In the genomic region with DNA sequence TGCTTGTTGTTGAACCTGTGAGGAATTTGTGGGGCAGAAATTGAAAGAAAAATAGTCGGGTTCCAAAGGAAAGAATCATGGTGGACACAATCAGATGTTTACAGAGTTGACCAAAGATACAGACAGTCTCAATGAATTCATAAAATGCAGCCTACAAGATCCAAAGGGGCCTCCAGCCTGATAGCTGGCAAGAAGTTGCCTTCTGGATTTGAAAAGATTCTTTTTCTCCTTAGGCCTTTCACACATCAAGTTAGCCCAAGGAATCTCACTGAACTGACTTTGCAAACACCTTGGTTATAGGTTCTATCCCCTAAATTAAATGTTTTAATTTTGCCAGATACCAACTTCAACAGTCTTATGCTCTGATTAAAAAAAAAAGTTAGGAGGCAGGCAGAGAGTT, we compare ENCODE assay signal across 21 cellular contexts. TPM values are rescaled to one million over a fixed set of nuclear protein-coding genes. Genes with fewer than 3 reads are reported as not detected.
A peak's percentile ranks its signal among the peaks of the same experiment; 100 is the strongest.
DNase-seq lines count a peak whose midpoint lies in the region; ATAC-seq and TF ChIP-seq lines count a peak whose summit lies in the region.
"Had no signal": no experiment of that assay in that cellular context is flagged by ENCODE, and none has a peak within 500 bp of the region (broad histone marks: within the 10 kb centered on the region; RNA-seq: fewer than 3 reads in every experiment).

No MANE protein-coding gene starts in this region.

- POLR2A ChIA-PET in activated B cell treated with CpG ODN at 0.5 μM for 24 hours (lab: Charles Lee), result interaction anchor here (0.7 to 10.1 kb wide), 6 partner anchors 12 to 413 kb away, joined by 3 to 60 read pairs (median 4); a partner anchor contains a TSS

- H3K9ac ChIP-seq in DND-41 (ENCODE audit: low read depth, low read length), result no peak overlapping the region

- TF ChIP-seq POLR2A in esophagus muscularis mucosa (IDR thresholded peaks at IDR 0.05; ENCODE audit: low read depth), result no peak

- H3K27ac Mint-ChIP-seq in T-helper 1 cell treated with Interleukin-12 subunit alpha and Interleukin-12 subunit beta and Interleukin-4 antibody, amounts not matched to agents 30 μg/mL and 1 μg/mL, for 36 hours, result peak overlapping the region; percentile 99
- peak overlapping the region; percentile 83 for H3K27ac Mint-ChIP-seq in activated B cell treated with CpG ODN at 0.5 μM for 24 hours
- peak overlapping the region; percentile 67 to 91 for H3K27ac Mint-ChIP-seq in effector memory CD8-positive, alpha-beta T cell
- H3K27ac Mint-ChIP-seq: H9 had no signal

- DNase-seq in T-helper 1 cell, result no peak
- no peak for DNase-seq in DND-41
- DNase-seq in activated B cell treated with CpG ODN at 0.5 μM for 24 hours, result no peak
- DNase-seq in effector memory CD8-positive, alpha-beta T cell, result no peak
- DNase-seq in esophagus muscularis mucosa (ENCODE audit: extremely low spot score), result no peak
- no peak for DNase-seq in islet precursor cell
- DNase-seq: activated CD8-positive, alpha-beta memory T cell treated with anti-CD3 and anti-CD28 coated beads for 24 hours; DMS53; effector CD4-positive, alpha-beta T cell; H9; heart right ventricle; lower lobe of right lung; NCI-H526 treated with DMSO at 0.1 percent for 48 hours; spleen; trophoblast cell had no signal

- H3K4me1 ChIP-seq in DND-41 (ENCODE audit: insufficient read depth, low read length) (peaks cover 93% of the 10 kb centered on the region), esophagus muscularis mucosa (peaks cover 0 to 3% (median under 1%) of the 10 kb centered on the region in 4 donors)

- WGBS in esophagus muscularis mucosa, result 81% methylated on average over 1 of the region's 1 CpG

- H3K4me2 ChIP-seq in DND-41 (ENCODE audit: insufficient read depth, low read length), result no peak overlapping the region

- H3K36me3 Mint-ChIP-seq in T-helper 1 cell treated with Interleukin-12 subunit alpha and Interleukin-12 subunit beta and Interleukin-4 antibody, amounts not matched to agents 30 μg/mL and 1 μg/mL, for 36 hours (ENCODE audit: low read depth), result peaks cover 78% of the 10 kb centered on the region
- H3K36me3 Mint-ChIP-seq in activated B cell treated with CpG ODN at 0.5 μM for 24 hours (ENCODE audit: low read depth), result peaks cover 83% of the 10 kb centered on the region
- H3K36me3 Mint-ChIP-seq in effector memory CD8-positive, alpha-beta T cell (ENCODE audit: insufficient read depth), result peaks cover 48% of the 10 kb centered on the region

- no peaks in the 10 kb centered on the region for H3K36me3 ChIP-seq in DND-41 (ENCODE audit: insufficient read depth, low read length)
- H3K36me3 ChIP-seq in esophagus muscularis mucosa, result no peaks in the 10 kb centered on the region
- H3K36me3 ChIP-seq: cardiac muscle cell, heart right ventricle, lower lobe of right lung, spleen had no signal

- H3K4me3 Mint-ChIP-seq in T-helper 1 cell treated with Interleukin-12 subunit alpha and Interleukin-12 subunit beta and Interleukin-4 antibody, amounts not matched to agents 30 μg/mL and 1 μg/mL, for 36 hours, result peak overlapping the region; percentile 45
- H3K4me3 Mint-ChIP-seq in activated B cell treated with CpG ODN at 0.5 μM for 24 hours, result peak overlapping the region; percentile 76
- peak overlapping the region; percentile 73 to 78 for H3K4me3 Mint-ChIP-seq in effector memory CD8-positive, alpha-beta T cell
- H3K4me3 Mint-ChIP-seq: H9, neural crest cell had no signal

- TF ChIP-seq CTCF in DND-41 (IDR thresholded peaks at IDR 0.05; ENCODE audit: borderline replicate concordance, extremely low read depth, low read length, poor library complexity, severe bottlenecking) (no peak), activated B cell treated with CpG ODN at 0.5 μM for 24 hours (IDR thresholded peaks at IDR 0.05) (no peak), esophagus muscularis mucosa (IDR thresholded peaks at IDR 0.05) (no peak)

- H3K9me3 ChIP-seq in DND-41 (ENCODE audit: insufficient read depth, low read length, severe bottlenecking), result no peaks in the 10 kb centered on the region
- no peaks in the 10 kb centered on the region for H3K9me3 ChIP-seq in esophagus muscularis mucosa
- H3K9me3 ChIP-seq: heart right ventricle, lower lobe of right lung, spleen had no signal

- H2AFZ ChIP-seq in DND-41 (ENCODE audit: low read depth, low read length), result no peak overlapping the region

- H3K27me3 ChIP-seq in DND-41 (ENCODE audit: insufficient read depth, low read length, poor library complexity) (no peaks in the 10 kb centered on the region), esophagus muscularis mucosa (no peaks in the 10 kb centered on the region)
- H3K27me3 ChIP-seq: cardiac muscle cell, spleen had no signal

- ATAC-seq in DND-41 (ENCODE audit: insufficient read depth, low read depth) (no peak), activated B cell treated with CpG ODN at 0.5 μM for 24 hours (ENCODE audit: low read depth) (no peak), GM18870 (IDR thresholded peaks at IDR 0.05; ENCODE audit: unreplicated experiment) (no peak)
- no peak for ATAC-seq in effector memory CD8-positive, alpha-beta T cell (replicated peaks)
- ATAC-seq: lower lobe of right lung had no signal

- H3K4me1 Mint-ChIP-seq in T-helper 1 cell treated with Interleukin-12 subunit alpha and Interleukin-12 subunit beta and Interleukin-4 antibody, amounts not matched to agents 30 μg/mL and 1 μg/mL, for 36 hours (ENCODE audit: low read depth), result peaks cover 88% of the 10 kb centered on the region
- H3K4me1 Mint-ChIP-seq in activated B cell treated with CpG ODN at 0.5 μM for 24 hours, result peaks cover 95% of the 10 kb centered on the region
- peaks cover 73 to 88% of the 10 kb centered on the region in 2 donors for H3K4me1 Mint-ChIP-seq in effector memory CD8-positive, alpha-beta T cell (ENCODE audit: low read depth in 2 of 2)

- CTCF ChIA-PET in activated B cell treated with CpG ODN at 0.5 μM for 24 hours (lab: Charles Lee), result interaction anchor here (0.8 to 1.4 kb wide), 3 partner anchors 19 to 56 kb away, joined by 3 to 5 read pairs (median 3); no protein-coding TSS in a partner anchor

- H3K27me3 Mint-ChIP-seq in T-helper 1 cell treated with Interleukin-12 subunit alpha and Interleukin-12 subunit beta and Interleukin-4 antibody, amounts not matched to agents 30 μg/mL and 1 μg/mL, for 36 hours (ENCODE audit: low read depth), result no peaks in the 10 kb centered on the region
- H3K27me3 Mint-ChIP-seq in activated B cell treated with CpG ODN at 0.5 μM for 24 hours, result no peaks in the 10 kb centered on the region
- H3K27me3 Mint-ChIP-seq in effector memory CD8-positive, alpha-beta T cell, result no peaks in the 10 kb centered on the region

- no peak for TF ChIP-seq EP300 in esophagus muscularis mucosa (IDR thresholded peaks at IDR 0.05)

- no peaks in the 10 kb centered on the region for H4K20me1 ChIP-seq in DND-41 (ENCODE audit: insufficient read depth, low read length)

- no peaks in the 10 kb centered on the region for H3K79me2 ChIP-seq in DND-41 (ENCODE audit: insufficient read depth, low read length)

- H3K27ac ChIP-seq in DND-41 (ENCODE audit: low read length) (peak overlapping the region; percentile 69), esophagus muscularis mucosa (replicated peaks in 1 of 4) (no peak overlapping the region)
- H3K27ac ChIP-seq: 22Rv1, cardiac muscle cell, HL-60, lower lobe of right lung had no signal

- no peaks in the 10 kb centered on the region for H3K9me3 Mint-ChIP-seq in T-helper 1 cell treated with Interleukin-12 subunit alpha and Interleukin-12 subunit beta and Interleukin-4 antibody, amounts not matched to agents 30 μg/mL and 1 μg/mL, for 36 hours
- H3K9me3 Mint-ChIP-seq in activated B cell treated with CpG ODN at 0.5 μM for 24 hours, result no peaks in the 10 kb centered on the region
- peaks cover 3 to 6% of the 10 kb centered on the region in 2 donors for H3K9me3 Mint-ChIP-seq in effector memory CD8-positive, alpha-beta T cell
- H3K9me3 Mint-ChIP-seq: H9, neural crest cell had no signal

- H3K4me3 ChIP-seq in DND-41 (ENCODE audit: low read depth in 1 of 2, low read length in 2 of 2) (no peak overlapping the region), esophagus muscularis mucosa (no peak overlapping the region)
- H3K4me3 ChIP-seq: cardiac muscle cell, heart right ventricle, lower lobe of right lung, spleen had no signal

- intact Hi-C loops in activated B cell treated with CpG ODN at 0.5 μM for 24 hours (cut with micrococcal nuclease), result loop anchor here (10.0 kb wide), 1 partner anchor 1611 kb away; no protein-coding TSS in a partner anchor
- intact Hi-C loops in esophagus muscularis mucosa (cut with DNase I), result no loop called here

RNA-seq across cellular contexts. Expression of a gene that starts 21.5 kb away (rescaled TPM):
- 85.7 and 91.7 TPM in 2 replicates for total RNA-seq in activated B cell treated with CpG ODN at 0.5 μM for 24 hours
- 1 to 10 TPM in 2 of 4 donors, under 1 TPM in 2; 0.57 to 5.0 (median 0.95) TPM for total RNA-seq in esophagus muscularis mucosa
- total RNA-seq: cardiac muscle cell, H9, neural crest cell had no signal

RNA-seq across cellular contexts. Expression of a gene that starts 46.0 kb away (rescaled TPM):
- total RNA-seq in activated B cell treated with CpG ODN at 0.5 μM for 24 hours (57.5 and 65.5 TPM in 2 replicates), esophagus muscularis mucosa (1 to 10 TPM; 2.7 to 7.3 (median 4.7) TPM)
- total RNA-seq: cardiac muscle cell, H9, neural crest cell had no signal

Comparison
In these comparisons a context has a peak if more than half of its experiments do, and no peak if none do; other contexts are left out.
1. RNA of a gene that starts 21.5 kb away (total RNA-seq): 85.7 to 91.7 TPM in activated B cell treated with CpG ODN at 0.5 μM for 24 hours; 0.57 to 5.0 TPM in esophagus muscularis mucosa; every median in the first group is over 10 times any median in the second.
2. Peak in every context shown above with its lines, with median percentiles within 50 percentile points of each other: H3K27ac Mint-ChIP-seq and H3K4me3 Mint-ChIP-seq.